In the genomic region with DNA sequence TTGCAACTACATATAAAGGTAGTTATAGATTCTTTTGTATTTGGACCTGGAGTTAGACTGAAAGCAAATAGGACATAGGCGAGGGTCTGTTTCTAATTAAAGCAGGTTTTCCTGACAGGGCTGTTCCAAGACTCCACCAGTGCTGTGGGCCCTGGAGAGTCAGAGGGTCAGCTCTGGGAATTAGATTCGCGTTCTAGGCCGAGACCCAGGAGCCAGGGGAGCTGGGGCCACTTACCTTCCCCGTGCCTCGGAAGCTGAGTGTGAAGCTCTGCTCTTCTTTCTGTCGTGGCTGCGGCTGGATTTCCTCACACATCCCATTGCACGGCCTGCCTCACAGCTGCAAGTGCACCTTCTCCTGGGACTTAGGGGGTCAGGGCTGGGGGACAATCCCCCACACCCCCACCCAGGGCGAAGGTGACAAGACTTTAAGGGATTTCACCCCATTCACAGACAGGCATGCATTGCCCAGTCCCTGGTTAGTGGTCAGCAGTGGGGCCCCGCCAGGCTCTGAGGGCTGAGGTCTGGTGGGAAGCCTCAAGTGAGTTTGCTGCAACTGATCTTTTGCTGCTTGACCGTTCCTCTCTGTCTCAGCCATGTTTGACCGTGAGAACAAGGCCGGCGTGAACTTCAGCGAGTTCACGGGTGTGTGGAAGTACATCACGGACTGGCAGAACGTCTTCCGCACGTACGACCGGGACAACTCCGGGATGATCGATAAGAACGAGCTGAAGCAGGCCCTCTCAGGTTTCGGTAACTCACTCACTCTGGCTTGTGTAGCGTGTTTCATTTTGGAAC, we compare ENCODE assay signal across 11 cellular contexts.
"Had no signal": no experiment of that assay in that cellular context is flagged by ENCODE, and none has a peak within 500 bp of the region (broad histone marks: within the 10 kb centered on the region; RNA-seq: fewer than 3 reads in every experiment).

No MANE protein-coding gene starts in this region.

- H3K4me3 ChIP-seq: pancreas, skin epidermis, transverse colon had no signal

- H3K4me1 ChIP-seq: pancreas had no signal

- DNase-seq: activated CD4-positive, alpha-beta T cell treated with anti-CD3 and anti-CD28 coated beads, Interleukin-2, amount 50 U/mL, for 4 hours; activated CD4-positive, CD25-positive, alpha-beta regulatory T cell treated with anti-CD3 and anti-CD28 coated beads, Interleukin-2, amount 50 U/mL, for 72 hours; activated naive CD4-positive, alpha-beta T cell treated with anti-CD3 and anti-CD28 coated beads, Interleukin-2, amount 50 U/mL, for 16 hours; hippocampal formation; retina; transverse colon had no signal

- H3K27ac ChIP-seq: pancreas, skin epidermis, transverse colon had no signal

- FAIRE-seq: pancreas had no signal

- H3K9me3 ChIP-seq: pancreas, transverse colon had no signal

- H3K9me3 Mint-ChIP-seq: activated T-helper 17 cell treated with anti-CD3 and anti-CD28 coated beads, Interleukin-2, amount 50 U/mL, for 72 hours; dendritic cell treated with granulocyte-macrophage colony-stimulating factor and Interleukin-4, amounts not matched to agents 40 ng/mL and 50 ng/mL, for 4 days; neural crest cell had no signal

- H3K27ac Mint-ChIP-seq: activated T-helper 17 cell treated with anti-CD3 and anti-CD28 coated beads, Interleukin-2, amount 50 U/mL, for 72 hours; dendritic cell treated with granulocyte-macrophage colony-stimulating factor and Interleukin-4, amounts not matched to agents 40 ng/mL and 50 ng/mL, for 4 days had no signal

- H3K4me3 Mint-ChIP-seq: activated T-helper 17 cell treated with anti-CD3 and anti-CD28 coated beads, Interleukin-2, amount 50 U/mL, for 72 hours; dendritic cell treated with granulocyte-macrophage colony-stimulating factor and Interleukin-4, amounts not matched to agents 40 ng/mL and 50 ng/mL, for 4 days; neural crest cell had no signal

- H3K27me3 Mint-ChIP-seq: activated T-helper 17 cell treated with anti-CD3 and anti-CD28 coated beads, Interleukin-2, amount 50 U/mL, for 72 hours; dendritic cell treated with granulocyte-macrophage colony-stimulating factor and Interleukin-4, amounts not matched to agents 40 ng/mL and 50 ng/mL, for 4 days had no signal

- H3K27me3 ChIP-seq: pancreas, transverse colon had no signal
